8 cellular contexts compared by ENCODE assay signal in the genomic region with DNA sequence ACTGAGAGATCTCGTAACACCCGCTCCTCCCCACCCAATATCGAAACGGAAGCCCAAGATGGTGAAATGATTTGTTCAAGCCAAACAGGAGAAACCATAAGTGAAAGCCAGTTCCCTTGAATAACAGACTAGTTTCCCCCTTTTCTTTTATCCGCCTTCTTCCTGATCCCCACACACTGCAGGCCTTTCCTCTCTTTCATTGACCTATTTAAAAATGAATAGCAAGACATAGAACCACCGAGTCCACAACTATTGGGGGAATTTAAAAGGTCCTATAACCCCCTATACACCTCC. TPM values are rescaled to one million over a fixed set of nuclear protein-coding genes. Genes with fewer than 3 reads are reported as not detected.
DNase-seq lines count a peak whose midpoint lies in the region; ATAC-seq and TF ChIP-seq lines count a peak whose summit lies in the region.

No MANE protein-coding gene starts in this region.

- H3K4me1 ChIP-seq in BLaER1 = peaks cover 20% of the 10 kb centered on the region
- peaks cover 9% of the 10 kb centered on the region for H3K4me1 ChIP-seq in colonic mucosa

- no peak for TF ChIP-seq CTCF in colonic mucosa (IDR thresholded peaks at IDR 0.05)
- TF ChIP-seq CTCF in natural killer cell (IDR thresholded peaks at IDR 0.05) = no peak

- peak overlapping the region; percentile 88 for H3K4me2 ChIP-seq in BLaER1

- H3K27me3 Mint-ChIP-seq in natural killer cell (ENCODE audit: low read depth in 2 of 2) = no peaks in the 10 kb centered on the region

- H3K27ac ChIP-seq in BLaER1 = peak overlapping the region; percentile 81
- H3K27ac ChIP-seq in colonic mucosa = peak overlapping the region; percentile 91

- no peaks in the 10 kb centered on the region for H3K27me3 ChIP-seq in BLaER1
- H3K27me3 ChIP-seq in colonic mucosa = no peaks in the 10 kb centered on the region

- ATAC-seq in natural killer cell = no peak
- no peak for ATAC-seq in GM21390 (IDR thresholded peaks at IDR 0.05; ENCODE audit: unreplicated experiment)
- ATAC-seq in HG03139 (IDR thresholded peaks at IDR 0.05; ENCODE audit: unreplicated experiment) = no peak

- peak overlapping the region; percentile 97 to 99 for H3K27ac Mint-ChIP-seq in natural killer cell

- H3K9me3 ChIP-seq in BLaER1 (no peaks in the 10 kb centered on the region), colonic mucosa (no peaks in the 10 kb centered on the region)

- no peaks in the 10 kb centered on the region; the same call in 1 of the 2 replicates for H4K20me1 ChIP-seq in BLaER1

- no peaks in the 10 kb centered on the region for H3K9me3 Mint-ChIP-seq in natural killer cell

- peak overlapping the region; percentile 80 for H3K4me3 ChIP-seq in BLaER1
- peak overlapping the region; percentile 63 for H3K4me3 ChIP-seq in Jurkat, Clone E6-1 (ENCODE audit: low read length)
- H3K4me3 ChIP-seq in colonic mucosa = peak overlapping the region; percentile 64

- no peak for DNase-seq in Jurkat, Clone E6-1 (ENCODE audit: low read depth, low spot score)
- DNase-seq in colonic mucosa (no peak), natural killer cell (no peak), epidermal melanocyte (ENCODE audit: insufficient read length, low spot score) (no peak), T1000 (lab: John Stamatoyannopoulos, UW) (no peak)

- H3K4me3 Mint-ChIP-seq in natural killer cell = peak overlapping the region; percentile 95

- no peaks in the 10 kb centered on the region for H3K36me3 Mint-ChIP-seq in natural killer cell

- H3K36me3 ChIP-seq in BLaER1 (peaks cover 26% of the 10 kb centered on the region), colonic mucosa (no peaks in the 10 kb centered on the region)

- H3K9ac ChIP-seq in BLaER1 (peak overlapping the region; percentile 83), colonic mucosa (ENCODE audit: low read depth in 2 of 2, low read length in 2 of 2) (peak overlapping the region; percentile 65 to 92)

- peaks cover 30% of the 10 kb centered on the region in 2 donors for H3K4me1 Mint-ChIP-seq in natural killer cell

- intact Hi-C loops in colonic mucosa (cut with DNase I) (loop anchor here (10.0 kb wide), 1 partner anchor 213 kb away; a partner anchor contains a TSS), natural killer cell (cut with micrococcal nuclease) (loop anchor here (1.0 to 10.0 kb wide), 4 partner anchors 26 to 417 kb away; a partner anchor contains a TSS)

RNA-seq across cellular contexts. Expression of a gene that starts 0.4 kb away (rescaled TPM):
- polyA plus RNA-seq in Jurkat, Clone E6-1 (2012; ENCODE audit: insufficient read depth, insufficient read length) = 137 TPM
- total RNA-seq in colonic mucosa = 10 to 100 TPM; 53.5 to 64.5 TPM
- 10 to 100 TPM; 35.6 to 44.8 (median 40.6) TPM for total RNA-seq in natural killer cell

RNA-seq across cellular contexts. Expression of a gene that starts 17.2 kb away (rescaled TPM):
- polyA plus RNA-seq in Jurkat, Clone E6-1 (2012; ENCODE audit: insufficient read depth, insufficient read length) = not detected
- total RNA-seq in colonic mucosa = 10 to 100 TPM in 1 of 2 donors, 1 to 10 TPM in 1; 1.3 to 26.3 TPM
- total RNA-seq in natural killer cell = 1 to 10 TPM; 6.2 to 8.0 (median 7.9) TPM

RNA-seq across cellular contexts. Expression of a gene that starts 25.2 kb away (rescaled TPM):
- polyA plus RNA-seq in Jurkat, Clone E6-1 (2012; ENCODE audit: insufficient read depth, insufficient read length) = not detected
- total RNA-seq in colonic mucosa (under 1 TPM; 0.57 to 0.61 TPM), natural killer cell (under 1 TPM in 1 of 3 donors, not detected in 2; 0.14 TPM)
